In the genomic region with DNA sequence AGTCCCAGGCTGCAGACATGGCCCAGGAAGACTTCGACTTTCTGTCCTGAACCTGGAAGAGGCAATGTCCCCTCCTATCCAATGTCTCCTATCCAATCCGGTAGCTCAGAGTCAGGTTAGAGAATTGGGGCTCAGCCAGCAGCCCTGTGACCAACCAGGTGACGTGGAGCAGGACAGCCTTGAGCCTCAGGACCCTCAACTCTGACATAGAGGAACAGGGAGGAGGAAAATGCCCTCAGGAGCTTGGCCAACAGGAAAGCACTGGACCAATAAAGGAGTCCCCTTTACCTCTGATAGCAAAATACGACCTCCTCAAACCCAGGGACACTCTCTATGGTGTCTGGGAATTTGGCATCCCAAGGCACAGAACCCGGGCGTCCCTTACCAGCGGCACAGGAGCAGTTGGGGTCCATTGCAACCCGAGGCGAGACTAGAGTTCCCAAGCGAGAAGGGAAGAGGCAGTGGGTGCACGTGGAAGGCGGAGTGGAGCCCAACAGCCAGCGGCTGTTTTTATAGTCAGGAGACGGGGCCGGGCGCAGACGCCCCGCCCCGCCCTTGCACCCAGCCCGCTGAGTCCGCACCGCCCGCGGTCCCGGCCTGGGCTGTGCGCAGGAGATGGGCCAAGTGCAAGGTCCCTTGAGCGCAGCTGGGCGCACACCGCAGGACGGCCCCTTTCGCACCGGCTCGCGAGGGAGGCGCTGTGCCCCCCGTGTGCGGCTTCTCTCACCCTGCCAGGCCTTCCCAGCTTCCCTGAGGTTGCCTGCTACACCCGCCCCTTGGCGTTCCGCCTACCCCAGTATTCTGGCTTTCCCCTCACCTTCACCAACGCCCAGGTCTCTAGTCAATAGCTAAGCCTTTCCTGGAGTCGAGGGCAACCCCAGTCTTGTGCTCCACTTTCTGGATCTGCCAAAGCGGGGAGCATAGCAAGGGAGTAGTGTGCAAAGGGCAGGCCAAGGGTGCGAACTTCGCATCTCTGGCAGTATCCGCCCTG, we compare ENCODE assay signal across 10 cellular contexts. TPM values are rescaled to one million over a fixed set of nuclear protein-coding genes. Genes with fewer than 3 reads are reported as not detected.
DNase-seq lines count a peak whose midpoint lies in the region; ATAC-seq, FAIRE-seq and TF ChIP-seq lines count a peak whose summit lies in the region.
"Had no signal": no experiment of that assay in that cellular context is flagged by ENCODE, and none has a peak within 500 bp of the region (broad histone marks: within the 10 kb centered on the region; RNA-seq: fewer than 3 reads in every experiment).

A gene (minus strand): TSS at position 485 of the 991 bp plus-strand sequence. CDS start 72 bp downstream, at position 413.

- H3K36me3 Mint-ChIP-seq in activated naive CD8-positive, alpha-beta T cell treated with anti-CD3 and anti-CD28 coated beads, Interleukin-2, amount 10 ng/mL, durations not matched to agents 7 days and 5 days: no peaks in the 10 kb centered on the region

- H3K4me1 ChIP-seq in kidney (ENCODE audit: control insufficient read depth in 1 of 2, insufficient read depth in 1 of 2, low read depth in 1 of 2, low read length in 2 of 2): peaks cover 0 to 10% of the 10 kb centered on the region in 2 donors
- peaks cover 23 to 41% (median 38%) of the 10 kb centered on the region in 4 donors for H3K4me1 ChIP-seq in stomach

- peak in 1 of 4 donors; percentile 82 for TF ChIP-seq POLR2A in stomach (IDR thresholded peaks at IDR 0.05)

- TF ChIP-seq CTCF in kidney (IDR thresholded peaks at IDR 0.05; ENCODE audit: borderline replicate concordance, extremely low read depth, insufficient read depth): no peak
- TF ChIP-seq CTCF in stomach (IDR thresholded peaks at IDR 0.05): no peak

- H3K27ac ChIP-seq in kidney (ENCODE audit: low read depth in 2 of 2, low read length in 2 of 2) (peak within 1 kb of the TSS; percentile 36 to 60), stomach (peak within 1 kb of the TSS; percentile 43 to 78 (median 70))
- H3K27ac ChIP-seq: KMS-11 had no signal

- H3K27ac Mint-ChIP-seq in activated naive CD8-positive, alpha-beta T cell treated with anti-CD3 and anti-CD28 coated beads, Interleukin-2, amount 10 ng/mL, durations not matched to agents 7 days and 5 days: no peak within 1 kb of the TSS

- no peaks in the 10 kb centered on the region for H3K9me3 ChIP-seq in kidney (ENCODE audit: control insufficient read depth in 1 of 2, low read length in 2 of 2)
- no peaks in the 10 kb centered on the region for H3K9me3 ChIP-seq in stomach

- intact Hi-C loops in kidney (cut with DNase I): no loop called here
- intact Hi-C loops in stomach (cut with DNase I; ENCODE audit: low total_unique reads): no loop called here

- H3K9me3 Mint-ChIP-seq in activated naive CD8-positive, alpha-beta T cell treated with anti-CD3 and anti-CD28 coated beads, Interleukin-2, amount 10 ng/mL, durations not matched to agents 7 days and 5 days: no peaks in the 10 kb centered on the region

- peak within 1 kb of the TSS; percentile 73 to 76 for H3K4me3 ChIP-seq in kidney (ENCODE audit: low read length in 2 of 2)
- H3K4me3 ChIP-seq in stomach: peak within 1 kb of the TSS; percentile 30 to 46 (median 34)

- H3K27me3 Mint-ChIP-seq in activated naive CD8-positive, alpha-beta T cell treated with anti-CD3 and anti-CD28 coated beads, Interleukin-2, amount 10 ng/mL, durations not matched to agents 7 days and 5 days: peaks cover 63% of the 10 kb centered on the region

- ATAC-seq in activated naive CD8-positive, alpha-beta T cell treated with anti-CD3 and anti-CD28 coated beads, Interleukin-2, amount 10 ng/mL, durations not matched to agents 7 days and 5 days (ENCODE audit: low read depth): peak; percentile 75
- ATAC-seq in GM18907 (IDR thresholded peaks at IDR 0.05; ENCODE audit: unreplicated experiment) (no peak), GM21619 (IDR thresholded peaks at IDR 0.05; ENCODE audit: unreplicated experiment) (no peak), GM19395 (IDR thresholded peaks at IDR 0.05; ENCODE audit: unreplicated experiment) (no peak)

- DNase-seq in NCI-H82 (lab: John Stamatoyannopoulos, UW): peak; percentile 23
- no peak for DNase-seq in NCI-H82 treated with DMSO at 0.1 percent for 48 hours (lab: John Stamatoyannopoulos, UW; ENCODE audit: unreplicated experiment)
- DNase-seq in activated naive CD8-positive, alpha-beta T cell treated with anti-CD3 and anti-CD28 coated beads, Interleukin-2, amount 10 ng/mL, durations not matched to agents 7 days and 5 days: peak; percentile 71
- peak; percentile 84 for DNase-seq in kidney
- DNase-seq in stomach: peak; percentile 87

- no peak for TF ChIP-seq EP300 in stomach (IDR thresholded peaks at IDR 0.05)

- H3K27me3 ChIP-seq in stomach: peaks cover 0 to 89% (median 30%) of the 10 kb centered on the region in 3 donors

- POLR2A ChIA-PET in activated naive CD8-positive, alpha-beta T cell treated with anti-CD3 and anti-CD28 coated beads, Interleukin-2, amount 10 ng/mL, durations not matched to agents 7 days and 5 days (lab: Charles Lee): interaction anchor here (1.0 to 2.3 kb wide), 7 partner anchors 9 to 60 kb away, joined by 3 to 13 read pairs (median 4); a partner anchor contains a TSS

- H3K4me1 Mint-ChIP-seq in activated naive CD8-positive, alpha-beta T cell treated with anti-CD3 and anti-CD28 coated beads, Interleukin-2, amount 10 ng/mL, durations not matched to agents 7 days and 5 days: peaks cover 32% of the 10 kb centered on the region

- H3K36me3 ChIP-seq in kidney (ENCODE audit: control insufficient read depth in 1 of 2, insufficient read depth in 2 of 2, low read length in 2 of 2) (no peaks in the 10 kb centered on the region), stomach (no peaks in the 10 kb centered on the region)

- peak within 1 kb of the TSS; percentile 66 for H3K4me3 Mint-ChIP-seq in activated naive CD8-positive, alpha-beta T cell treated with anti-CD3 and anti-CD28 coated beads, Interleukin-2, amount 10 ng/mL, durations not matched to agents 7 days and 5 days

- whole genome bisulfite sequencing in stomach, 5 donors: 10 to 13% (median 12%) methylated on average over 29 to 46 of the region's 46 CpGs

- peak within 1 kb of the TSS; percentile 12 to 51 for H3K9ac ChIP-seq in kidney (ENCODE audit: low read length in 2 of 2)
- H3K9ac ChIP-seq: KMS-11 had no signal

- FAIRE-seq in kidney (lab: Jason Lieb, UNC): no peak

RNA-seq across cellular contexts. Expression of the gene that starts here (rescaled TPM):
- total RNA-seq in activated naive CD8-positive, alpha-beta T cell treated with anti-CD3 and anti-CD28 coated beads, Interleukin-2, amount 10 ng/mL, durations not matched to agents 7 days and 5 days: 1 to 10 TPM; 4.0 to 5.0 TPM
- total RNA-seq in kidney (33.6 TPM), stomach (100 to 1,000 TPM in 3 of 5 donors, not detected in 2; 174 to 605 (median 300) TPM)
- polyA plus RNA-seq in kidney (ENCODE audit: insufficient read depth, low read depth, low replicate concordance) (2,564 TPM), stomach (1,000 to 10,000 TPM; 1,140 to 4,171 (median 1,738) TPM)
- polyA plus RNA-seq: AG04450 had no signal
